8 cellular contexts compared by ENCODE assay signal in genomic region chr17:40329981-40330794, GRCh38. TPM values are rescaled to one million over a fixed set of nuclear protein-coding genes. Genes with fewer than 3 reads are reported as not detected.
DNase-seq lines count a peak whose midpoint lies in the region; ATAC-seq and TF ChIP-seq lines count a peak whose summit lies in the region.

No MANE protein-coding gene starts in this region.

- H3K27me3 ChIP-seq in right cardiac atrium (ENCODE audit: control insufficient read depth, insufficient read depth) (no peaks in the 10 kb centered on the region), upper lobe of left lung (no peaks in the 10 kb centered on the region), endodermal cell (ENCODE audit: control insufficient read depth, insufficient read depth, low read length, poor library complexity, severe bottlenecking) (no peaks in the 10 kb centered on the region)

- H3K4me1 ChIP-seq in right cardiac atrium (ENCODE audit: control insufficient read depth, insufficient read depth, low read length) (peaks cover 63% of the 10 kb centered on the region), upper lobe of left lung (peaks cover 100% of the 10 kb centered on the region in 4 donors), endodermal cell (ENCODE audit: control insufficient read depth, insufficient read depth, low read length) (peaks cover 13% of the 10 kb centered on the region)

- H3K9me3 ChIP-seq in right cardiac atrium (ENCODE audit: control insufficient read depth, low read length) = no peaks in the 10 kb centered on the region
- no peaks in the 10 kb centered on the region for H3K9me3 ChIP-seq in upper lobe of left lung
- H3K9me3 ChIP-seq in endodermal cell (ENCODE audit: control insufficient read depth, low read length) = no peaks in the 10 kb centered on the region

- H3K36me3 Mint-ChIP-seq in activated naive CD4-positive, alpha-beta T cell treated with anti-CD3 and anti-CD28 coated beads, Interleukin-2, amount 10 ng/mL, durations not matched to agents 7 days and 5 days = peaks cover 57% of the 10 kb centered on the region
- peaks cover 15% of the 10 kb centered on the region for H3K36me3 Mint-ChIP-seq in endodermal cell (ENCODE audit: low read depth)

- H3K4me1 Mint-ChIP-seq in activated naive CD4-positive, alpha-beta T cell treated with anti-CD3 and anti-CD28 coated beads, Interleukin-2, amount 10 ng/mL, durations not matched to agents 7 days and 5 days = peaks cover 95% of the 10 kb centered on the region
- H3K4me1 Mint-ChIP-seq in endodermal cell = peaks cover 35% of the 10 kb centered on the region

- no peak overlapping the region for H3K9ac ChIP-seq in endodermal cell (ENCODE audit: extremely low read depth, low read length, poor library complexity, severe bottlenecking)

- H3K27ac ChIP-seq in right cardiac atrium (ENCODE audit: low read length) (peak overlapping the region; percentile 61), upper lobe of left lung (peak overlapping the region; percentile 93 to 96 (median 96)), endodermal cell (ENCODE audit: low read depth, low read length) (no peak overlapping the region)

- TF ChIP-seq EP300 in upper lobe of left lung (IDR thresholded peaks at IDR 0.05) = no peak

- peak overlapping the region; percentile 75 for H3K27ac Mint-ChIP-seq in activated naive CD4-positive, alpha-beta T cell treated with anti-CD3 and anti-CD28 coated beads, Interleukin-2, amount 10 ng/mL, durations not matched to agents 7 days and 5 days
- no peak overlapping the region for H3K27ac Mint-ChIP-seq in endodermal cell

- intact Hi-C loops in right cardiac atrium (cut with DNase I) = no loop called here

- H3K4me3 Mint-ChIP-seq in activated naive CD4-positive, alpha-beta T cell treated with anti-CD3 and anti-CD28 coated beads, Interleukin-2, amount 10 ng/mL, durations not matched to agents 7 days and 5 days = peak overlapping the region; percentile 49
- no peak overlapping the region for H3K4me3 Mint-ChIP-seq in endodermal cell

- ATAC-seq in right cardiac atrium = peak; percentile 2 to 11
- peak; percentile 23 to 56 for ATAC-seq in upper lobe of left lung (ENCODE audit: low FRiP score in 2 of 2)
- no peak for ATAC-seq in HG02885 (IDR thresholded peaks at IDR 0.05; ENCODE audit: poor library complexity, unreplicated experiment)

- TF ChIP-seq CTCF in upper lobe of left lung (IDR thresholded peaks at IDR 0.05) (peak in 1 of 6 experiments; percentile 6), endodermal cell (conservative IDR thresholded peaks at IDR 0.05) (no peak)

- no peak for TF ChIP-seq POLR2A in upper lobe of left lung (IDR thresholded peaks at IDR 0.05)

- WGBS in right cardiac atrium = 19% methylated on average over 9 of the region's 9 CpGs
- WGBS in upper lobe of left lung, 2 donors = 10 to 18% methylated on average over 5 to 9 of the region's 9 CpGs
- WGBS in endodermal cell (ENCODE audit: insufficient coverage in 1 of 2, insufficient read length in 1 of 2), 2 experiments = 83 to 93% methylated on average over 4 to 9 of the region's 9 CpGs

- CTCF ChIA-PET in activated naive CD4-positive, alpha-beta T cell treated with anti-CD3 and anti-CD28 coated beads, Interleukin-2, amount 10 ng/mL, durations not matched to agents 7 days and 5 days (lab: Charles Lee) = interaction anchor here (1.1 to 2.2 kb wide), 4 partner anchors 13 to 27 kb away, joined by 3 to 10 read pairs (median 7); no protein-coding TSS in a partner anchor

- H3K4me3 ChIP-seq in right cardiac atrium (ENCODE audit: low read length) (no peak overlapping the region), upper lobe of left lung (peak overlapping the region in 1 of 4 donors; percentile 29), endodermal cell (ENCODE audit: low read length) (no peak overlapping the region)

- no peaks in the 10 kb centered on the region for H3K27me3 Mint-ChIP-seq in activated naive CD4-positive, alpha-beta T cell treated with anti-CD3 and anti-CD28 coated beads, Interleukin-2, amount 10 ng/mL, durations not matched to agents 7 days and 5 days
- peaks cover 3% of the 10 kb centered on the region for H3K27me3 Mint-ChIP-seq in endodermal cell (ENCODE audit: insufficient read depth)

- DNase-seq in activated naive CD4-positive, alpha-beta T cell treated with anti-CD3 and anti-CD28 coated beads, Interleukin-2, amount 10 ng/mL, durations not matched to agents 7 days and 5 days = peak; percentile 50
- DNase-seq in activated naive CD4-positive, alpha-beta T cell (lab: John Stamatoyannopoulos, UW) = no peak
- peak; percentile 63 for DNase-seq in UCSD-AML1 (lab: John Stamatoyannopoulos, UW; ENCODE audit: unreplicated experiment)
- DNase-seq in right cardiac atrium = peak; percentile 70 to 91 (median 90)
- DNase-seq in upper lobe of left lung = peak in 1 of 2 donors; percentile 81
- DNase-seq in activated CD4-positive, alpha-beta T cell treated with anti-CD3 and anti-CD28 coated beads, Interleukin-2, amount 50 U/mL, for 1 hour = no peak
- DNase-seq in endodermal cell = no peak

- H3K36me3 ChIP-seq in upper lobe of left lung (peaks cover 0 to 11% (median 3%) of the 10 kb centered on the region in 4 donors), endodermal cell (ENCODE audit: control insufficient read depth, insufficient read depth, low read length) (no peaks in the 10 kb centered on the region)

- H3K9me3 Mint-ChIP-seq in activated naive CD4-positive, alpha-beta T cell treated with anti-CD3 and anti-CD28 coated beads, Interleukin-2, amount 10 ng/mL, durations not matched to agents 7 days and 5 days = no peaks in the 10 kb centered on the region
- H3K9me3 Mint-ChIP-seq in endodermal cell = no peaks in the 10 kb centered on the region

RNA-seq across cellular contexts. Expression of gene RARA, which starts 21.2 kb away (rescaled TPM):
- 10 to 100 TPM; 26.2 to 39.0 (median 29.1) TPM for total RNA-seq in right cardiac atrium
- 28.3 TPM for polyA plus RNA-seq in right cardiac atrium
- total RNA-seq in upper lobe of left lung = 10 to 100 TPM; 45.7 to 95.6 (median 85.9) TPM
- total RNA-seq in endodermal cell = 10 to 100 TPM; 22.7 to 27.6 TPM
- polyA plus RNA-seq in endodermal cell (2013, experiment 1 of 2) = 51.2 TPM
- 49.4 TPM for polyA plus RNA-seq in endodermal cell (2013, experiment 2 of 2)

RNA-seq across cellular contexts. Expression of gene GJD3, which starts 34.3 kb away (rescaled TPM):
- 1 to 10 TPM in 1 of 4 donors, under 1 TPM in 3; 0.74 to 1.4 (median 0.86) TPM for total RNA-seq in right cardiac atrium
- polyA plus RNA-seq in right cardiac atrium = 0.27 TPM
- 1 to 10 TPM in 4 of 6 donors, not detected in 2; 1.7 to 8.4 (median 4.5) TPM for total RNA-seq in upper lobe of left lung
- not detected for total RNA-seq in endodermal cell
- not detected for polyA plus RNA-seq in endodermal cell (2013, experiment 1 of 2)
- polyA plus RNA-seq in endodermal cell (2013, experiment 2 of 2) = not detected

RNA-seq across cellular contexts. Expression of gene CDC6, which starts 42.5 kb away (rescaled TPM):
- 1 to 10 TPM; 1.0 to 1.8 (median 1.3) TPM for total RNA-seq in right cardiac atrium
- polyA plus RNA-seq in right cardiac atrium = 0.36 TPM
- 1 to 10 TPM; 1.1 to 5.1 (median 2.3) TPM for total RNA-seq in upper lobe of left lung
- 10 to 100 TPM; 88.4 to 95.4 TPM for total RNA-seq in endodermal cell
- 37.8 TPM for polyA plus RNA-seq in endodermal cell (2013, experiment 1 of 2)
- 33.8 TPM for polyA plus RNA-seq in endodermal cell (2013, experiment 2 of 2)

Comparison
In these comparisons a context has a peak if more than half of its experiments do, and no peak if none do; other contexts are left out.
1. DNase-seq: peak in activated naive CD4-positive, alpha-beta T cell treated with anti-CD3 and anti-CD28 coated beads, Interleukin-2, amount 10 ng/mL, durations not matched to agents 7 days and 5 days (single experiment), UCSD-AML1 (single experiment) and right cardiac atrium (3 of 3); none in activated naive CD4-positive, alpha-beta T cell (0 of 4), activated CD4-positive, alpha-beta T cell treated with anti-CD3 and anti-CD28 coated beads, Interleukin-2, amount 50 U/mL, for 1 hour (single experiment) and endodermal cell (single experiment).
2. RNA of gene CDC6, which starts 42.5 kb away (total RNA-seq): 88.4 to 95.4 TPM in endodermal cell; 1.1 to 5.1 TPM in upper lobe of left lung and 1.0 to 1.8 TPM in right cardiac atrium; every median in the first group is over 10 times any median in the second.